7 cellular contexts compared by ENCODE assay signal in the genomic region with DNA sequence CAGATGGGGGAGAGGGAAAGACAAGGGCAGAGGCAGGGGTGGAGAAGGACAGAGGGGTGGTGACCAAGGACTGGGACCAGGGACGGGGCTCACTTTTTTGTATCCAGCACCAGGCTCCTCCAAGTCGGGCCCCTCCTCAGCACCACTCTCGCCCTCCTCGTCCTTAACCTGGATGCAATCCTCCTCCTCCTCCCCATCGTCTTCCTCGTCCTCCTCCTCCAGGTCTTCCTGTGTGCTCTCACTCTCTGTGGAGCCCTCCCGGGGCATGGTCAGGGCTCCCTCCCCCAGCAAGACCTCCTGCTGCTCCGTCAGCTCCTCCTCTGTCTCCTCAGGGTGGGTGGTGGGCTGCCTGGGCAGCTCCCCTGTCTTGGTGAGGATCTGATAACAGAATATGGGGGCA.
DNase-seq lines count a peak whose midpoint lies in the region; TF ChIP-seq lines count a peak whose summit lies in the region.
"Had no signal": no experiment of that assay in that cellular context is flagged by ENCODE, and none has a peak within 500 bp of the region (broad histone marks: within the 10 kb centered on the region; RNA-seq: fewer than 3 reads in every experiment).

No MANE protein-coding gene starts in this region.

- peak; percentile 41 for DNase-seq in NCI-H69 (lab: John Stamatoyannopoulos, UW)
- DNase-seq in NCI-H1694 (lab: John Stamatoyannopoulos, UW) = no peak
- no peak for DNase-seq in stimulated activated CD4-positive, alpha-beta T cell treated with anti-CD3 and anti-CD28 coated beads, Interleukin-4, amount 100 ng/mL, for 4 hours
- DNase-seq in stimulated activated CD4-positive, alpha-beta T cell treated with anti-CD3 and anti-CD28 coated beads, Interleukin-4, amount 100 ng/mL, for 1 hour = no peak

- H3K4me3 ChIP-seq in iPS-11a (ENCODE audit: low read depth, low read length) = peak overlapping the region; percentile 27

- TF ChIP-seq CTCF in 22Rv1 (IDR thresholded peaks at IDR 0.05) = no peak

- H3K27ac ChIP-seq in 22Rv1 = peak overlapping the region; percentile 59
- H3K27ac ChIP-seq: HL-60 had no signal
